ENCODE assay signal across 38 cellular contexts in the genomic region with DNA sequence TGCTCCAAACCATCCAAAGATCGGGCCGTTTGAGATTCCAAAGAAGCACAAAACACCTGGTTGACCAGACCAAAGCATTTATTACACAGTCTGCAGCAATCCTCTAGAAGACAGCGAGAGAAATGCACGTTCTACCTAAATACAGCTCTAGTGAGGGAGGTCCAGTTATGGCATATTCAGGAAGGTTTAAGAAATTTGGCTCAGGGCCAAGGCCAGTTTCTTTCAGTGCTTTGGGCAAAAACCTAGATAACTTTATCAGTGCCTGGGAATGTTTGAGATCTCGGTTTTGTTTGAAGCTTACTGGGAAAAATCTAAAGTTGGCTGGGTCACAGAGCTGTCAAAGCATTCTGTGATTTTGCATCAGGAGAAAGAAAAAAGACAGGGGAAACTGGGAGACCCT.
"Had no signal": no experiment of that assay in that cellular context is flagged by ENCODE, and none has a peak within 500 bp of the region (broad histone marks: within the 10 kb centered on the region; RNA-seq: fewer than 3 reads in every experiment).

No MANE protein-coding gene starts in this region.

- H3K4me3 Mint-ChIP-seq: activated CD4-positive, alpha-beta memory T cell treated with anti-CD3 and anti-CD28 coated beads for 36 hours; activated CD4-positive, alpha-beta T cell treated with anti-CD3 and anti-CD28 coated beads for 36 hours; activated CD4-positive, alpha-beta T cell treated with anti-CD3 and anti-CD28 coated beads, Interleukin-2, amount 10 ng/mL, durations not matched to agents 24 days and 14 days; activated CD8-positive, alpha-beta memory T cell treated with anti-CD3 and anti-CD28 coated beads, Interleukin-2, amount 10 ng/mL, durations not matched to agents 7 days and 5 days; activated CD8-positive, alpha-beta T cell treated with anti-CD3 and anti-CD28 coated beads, Interleukin-2, amount 10 ng/mL, durations not matched to agents 7 days and 5 days; activated naive CD4-positive, alpha-beta T cell treated with anti-CD3 and anti-CD28 coated beads for 36 hours; activated naive CD4-positive, alpha-beta T cell treated with anti-CD3 and anti-CD28 coated beads, Interleukin-2, amount 50 U/mL, for 24 hours; activated naive CD8-positive, alpha-beta T cell treated with anti-CD3 and anti-CD28 coated beads for 36 hours; activated naive CD8-positive, alpha-beta T cell treated with anti-CD3 and anti-CD28 coated beads, Interleukin-2, amount 50 U/mL, for 24 hours; activated T-helper 1 cell treated with anti-CD3 and anti-CD28 coated beads, Interleukin-12 subunit alpha, Interleukin-12 subunit beta, Interleukin-2, Interleukin-4 antibody, amounts not matched to agents 30 ng/mL and 10 ng/mL and 1 ng/mL, durations not matched to agents 14 hours and 24 hours and 36 hours; T-helper 17 cell; T-helper 2 cell treated with Interferon-gamma antibody and Interleukin-4, amounts not matched to agents 5 μg/mL and 100 μg/mL, for 36 hours had no signal

- H3K9me3 ChIP-seq: adrenal gland, body of pancreas, breast epithelium, colonic mucosa had no signal

- H3K27ac Mint-ChIP-seq: activated CD4-positive, alpha-beta memory T cell treated with anti-CD3 and anti-CD28 coated beads for 36 hours; activated CD4-positive, alpha-beta T cell treated with anti-CD3 and anti-CD28 coated beads for 36 hours; activated CD4-positive, alpha-beta T cell treated with anti-CD3 and anti-CD28 coated beads, Interleukin-2, amount 10 ng/mL, durations not matched to agents 24 days and 14 days; activated CD8-positive, alpha-beta memory T cell treated with anti-CD3 and anti-CD28 coated beads, Interleukin-2, amount 10 ng/mL, durations not matched to agents 7 days and 5 days; activated CD8-positive, alpha-beta T cell treated with anti-CD3 and anti-CD28 coated beads, Interleukin-2, amount 10 ng/mL, durations not matched to agents 7 days and 5 days; activated naive CD4-positive, alpha-beta T cell treated with anti-CD3 and anti-CD28 coated beads for 36 hours; activated naive CD4-positive, alpha-beta T cell treated with anti-CD3 and anti-CD28 coated beads, Interleukin-2, amount 50 U/mL, for 24 hours; activated naive CD8-positive, alpha-beta T cell treated with anti-CD3 and anti-CD28 coated beads for 36 hours; activated naive CD8-positive, alpha-beta T cell treated with anti-CD3 and anti-CD28 coated beads, Interleukin-2, amount 50 U/mL, for 24 hours; activated T-helper 1 cell treated with anti-CD3 and anti-CD28 coated beads, Interleukin-12 subunit alpha, Interleukin-12 subunit beta, Interleukin-2, Interleukin-4 antibody, amounts not matched to agents 30 ng/mL and 10 ng/mL and 1 ng/mL, durations not matched to agents 14 hours and 24 hours and 36 hours; activated T-helper 2 cell treated with anti-CD3 and anti-CD28 coated beads, Interferon-gamma antibody, Interleukin-2, Interleukin-4, amounts not matched to agents 10 μg/mL and 5 μg/mL and 100 μg/mL, durations not matched to agents 14 hours and 24 hours and 36 hours; T-helper 17 cell; T-helper 2 cell treated with Interferon-gamma antibody and Interleukin-4, amounts not matched to agents 5 μg/mL and 100 μg/mL, for 36 hours had no signal

- H3K36me3 Mint-ChIP-seq: activated CD4-positive, alpha-beta memory T cell treated with anti-CD3 and anti-CD28 coated beads for 36 hours; activated CD8-positive, alpha-beta memory T cell treated with anti-CD3 and anti-CD28 coated beads, Interleukin-2, amount 10 ng/mL, durations not matched to agents 7 days and 5 days; activated naive CD4-positive, alpha-beta T cell treated with anti-CD3 and anti-CD28 coated beads, Interleukin-2, amount 50 U/mL, for 24 hours; activated naive CD8-positive, alpha-beta T cell treated with anti-CD3 and anti-CD28 coated beads for 36 hours had no signal

- H3K27me3 ChIP-seq: adrenal gland, body of pancreas, breast epithelium, cardiac muscle cell, colonic mucosa, esophagus squamous epithelium, heart left ventricle had no signal

- H3K27me3 Mint-ChIP-seq: activated CD4-positive, alpha-beta memory T cell treated with anti-CD3 and anti-CD28 coated beads for 36 hours; activated CD4-positive, alpha-beta T cell treated with anti-CD3 and anti-CD28 coated beads for 36 hours; activated CD4-positive, alpha-beta T cell treated with anti-CD3 and anti-CD28 coated beads, Interleukin-2, amount 10 ng/mL, durations not matched to agents 24 days and 14 days; activated CD8-positive, alpha-beta memory T cell treated with anti-CD3 and anti-CD28 coated beads, Interleukin-2, amount 10 ng/mL, durations not matched to agents 7 days and 5 days; activated naive CD4-positive, alpha-beta T cell treated with anti-CD3 and anti-CD28 coated beads, Interleukin-2, amount 50 U/mL, for 24 hours; activated naive CD8-positive, alpha-beta T cell treated with anti-CD3 and anti-CD28 coated beads for 36 hours; activated naive CD8-positive, alpha-beta T cell treated with anti-CD3 and anti-CD28 coated beads, Interleukin-2, amount 50 U/mL, for 24 hours; T-helper 17 cell had no signal

- ATAC-seq: activated CD4-positive, alpha-beta T cell treated with anti-CD3 and anti-CD28 coated beads for 36 hours; activated CD8-positive, alpha-beta memory T cell treated with anti-CD3 and anti-CD28 coated beads, Interleukin-2, amount 10 ng/mL, durations not matched to agents 7 days and 5 days; activated CD8-positive, alpha-beta T cell treated with anti-CD3 and anti-CD28 coated beads, Interleukin-2, amount 10 ng/mL, durations not matched to agents 7 days and 5 days; activated naive CD8-positive, alpha-beta T cell treated with anti-CD3 and anti-CD28 coated beads, Interleukin-2, amount 50 U/mL, for 24 hours; body of pancreas; heart left ventricle; T-helper 17 cell had no signal

- H3K36me3 ChIP-seq: adrenal gland, breast epithelium, cardiac muscle cell, colonic mucosa, esophagus squamous epithelium, heart left ventricle had no signal

- H3K27ac ChIP-seq: adrenal gland, body of pancreas, breast epithelium, cardiac muscle cell, colonic mucosa, epithelial cell of prostate, esophagus squamous epithelium, heart left ventricle had no signal

- DNase-seq: activated CD4-positive, alpha-beta memory T cell treated with anti-CD3 and anti-CD28 coated beads for 36 hours; activated CD4-positive, alpha-beta T cell treated with anti-CD3 and anti-CD28 coated beads for 36 hours; activated CD4-positive, alpha-beta T cell treated with anti-CD3 and anti-CD28 coated beads, Interleukin-2, amount 10 ng/mL, durations not matched to agents 24 days and 14 days; activated CD4-positive, CD25-positive, alpha-beta regulatory T cell; activated CD4-positive, CD25-positive, alpha-beta regulatory T cell treated with anti-CD3 and anti-CD28 coated beads, Interleukin-2, amount 50 U/mL, for 72 hours; activated CD8-positive, alpha-beta memory T cell treated with anti-CD3 and anti-CD28 coated beads, Interleukin-2, amount 10 ng/mL, durations not matched to agents 7 days and 5 days; activated CD8-positive, alpha-beta memory T cell treated with anti-CD3 and anti-CD28 coated beads, Interleukin-2, amount 50 U/mL, for 4 hours; activated CD8-positive, alpha-beta T cell treated with anti-CD3 and anti-CD28 coated beads, Interleukin-2, amount 10 ng/mL, durations not matched to agents 7 days and 5 days; activated effector memory CD4-positive, alpha-beta T cell treated with anti-CD3 and anti-CD28 coated beads, Interleukin-2, amount 50 U/mL, for 16 hours; activated naive CD4-positive, alpha-beta T cell treated with anti-CD3 and anti-CD28 coated beads for 36 hours; activated naive CD8-positive, alpha-beta T cell treated with anti-CD3 and anti-CD28 coated beads for 36 hours; activated naive CD8-positive, alpha-beta T cell treated with anti-CD3 and anti-CD28 coated beads, Interleukin-2, amount 50 U/mL, for 24 hours; activated T-cell treated with anti-CD3 and anti-CD28 coated beads, Interleukin-2, amount 50 U/mL, for 1 hour; activated T-cell treated with anti-CD3 and anti-CD28 coated beads, Interleukin-2, amount 50 U/mL, for 48 hours; adrenal gland; anterior cingulate cortex; central memory CD4-positive, alpha-beta T cell; cerebellar nuclear complex; colonic mucosa; effector CD8-positive, alpha-beta T cell; esophagus squamous epithelium; foreskin fibroblast; heart left ventricle; hypothalamus; T-helper 17 cell; T1000 had no signal

- H3K4me1 ChIP-seq: adrenal gland, body of pancreas, breast epithelium, colonic mucosa, esophagus squamous epithelium, heart left ventricle had no signal

- H3K4me1 Mint-ChIP-seq: activated CD4-positive, alpha-beta T cell treated with anti-CD3 and anti-CD28 coated beads for 36 hours; activated CD4-positive, alpha-beta T cell treated with anti-CD3 and anti-CD28 coated beads, Interleukin-2, amount 10 ng/mL, durations not matched to agents 24 days and 14 days; activated CD8-positive, alpha-beta memory T cell treated with anti-CD3 and anti-CD28 coated beads, Interleukin-2, amount 10 ng/mL, durations not matched to agents 7 days and 5 days; activated naive CD4-positive, alpha-beta T cell treated with anti-CD3 and anti-CD28 coated beads, Interleukin-2, amount 50 U/mL, for 24 hours; activated naive CD8-positive, alpha-beta T cell treated with anti-CD3 and anti-CD28 coated beads for 36 hours; activated naive CD8-positive, alpha-beta T cell treated with anti-CD3 and anti-CD28 coated beads, Interleukin-2, amount 50 U/mL, for 24 hours; T-helper 17 cell had no signal

- FAIRE-seq: astrocyte, endometrium, endothelial cell of umbilical vein, frontal cortex had no signal

- H3K4me3 ChIP-seq: adrenal gland, body of pancreas, breast epithelium, cardiac muscle cell, colonic mucosa, esophagus squamous epithelium, heart left ventricle had no signal

- H3K9me3 Mint-ChIP-seq: activated naive CD4-positive, alpha-beta T cell treated with anti-CD3 and anti-CD28 coated beads for 36 hours; activated naive CD8-positive, alpha-beta T cell treated with anti-CD3 and anti-CD28 coated beads, Interleukin-2, amount 50 U/mL, for 24 hours had no signal
